In the genomic region with DNA sequence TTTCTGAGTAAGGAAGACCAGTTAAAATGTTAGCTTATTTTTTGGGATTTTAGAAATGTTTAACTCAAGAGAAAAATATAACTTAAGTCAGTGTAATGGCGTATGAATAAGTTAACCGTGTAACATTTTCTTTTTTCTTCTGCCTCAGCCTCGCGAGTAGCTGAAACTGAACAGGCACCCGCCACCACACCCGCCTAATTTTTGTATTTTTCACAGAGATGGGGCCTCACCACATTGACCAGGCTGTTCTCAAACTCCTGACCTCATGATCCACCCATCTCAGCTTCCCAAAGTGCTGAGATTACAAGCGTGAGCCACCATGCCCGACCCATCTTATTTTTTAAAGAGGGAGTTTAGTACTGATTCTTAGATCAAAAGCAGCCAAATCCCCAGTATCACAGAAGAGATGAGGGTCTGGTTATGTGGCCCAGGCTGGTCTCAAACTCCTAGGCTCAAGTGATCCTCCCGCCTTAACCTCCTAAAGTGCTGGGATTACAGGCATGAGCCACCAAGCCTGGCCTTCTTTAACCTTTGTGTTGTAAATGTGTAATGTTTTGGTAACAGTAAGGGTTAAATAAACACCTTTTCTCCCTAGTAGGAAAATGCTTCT, we compare ENCODE assay signal across 15 cellular contexts.
"Had no signal": no experiment of that assay in that cellular context is flagged by ENCODE, and none has a peak within 500 bp of the region (broad histone marks: within the 10 kb centered on the region; RNA-seq: fewer than 3 reads in every experiment).

No MANE protein-coding gene starts in this region.

- H3K9me3 Mint-ChIP-seq: stimulated activated naive B cell treated with anti-CD40 and anti-IgM and Interleukin-4, amounts not matched to agents 10 μg/mL and 1 μg/mL and 100 μg/mL, for 72 hours had no signal

- DNase-seq: endodermal cell; gastrocnemius medialis; heart right ventricle; islet precursor cell; midbrain; pancreas; stimulated activated CD4-positive, alpha-beta T cell treated with anti-CD3 and anti-CD28 coated beads, Interleukin-1b, Interleukin-23, amount 100 ng/mL, for 48 hours; stimulated activated naive B cell treated with anti-CD40 and anti-IgM and Interleukin-4, amounts not matched to agents 10 μg/mL and 1 μg/mL and 100 μg/mL, for 72 hours; substantia nigra; SW 1271 had no signal

- FAIRE-seq: pancreas had no signal

- H3K36me3 ChIP-seq: ascending aorta, breast epithelium, gastrocnemius medialis, pancreas, tibial nerve, vagina had no signal

- H3K4me3 ChIP-seq: ascending aorta, breast epithelium, gastrocnemius medialis, heart right ventricle, lung, pancreas, tibial nerve, vagina had no signal

- H3K27me3 ChIP-seq: ascending aorta, breast epithelium, gastrocnemius medialis, heart right ventricle, pancreas, tibial nerve, vagina had no signal

- H3K27ac Mint-ChIP-seq: endodermal cell; stimulated activated naive B cell treated with anti-CD40 and anti-IgM and Interleukin-4, amounts not matched to agents 10 μg/mL and 1 μg/mL and 100 μg/mL, for 72 hours had no signal

- H3K9me3 ChIP-seq: ascending aorta, breast epithelium, gastrocnemius medialis, heart right ventricle, pancreas, tibial nerve, vagina had no signal

- H3K4me3 Mint-ChIP-seq: endodermal cell; stimulated activated naive B cell treated with anti-CD40 and anti-IgM and Interleukin-4, amounts not matched to agents 10 μg/mL and 1 μg/mL and 100 μg/mL, for 72 hours had no signal

- H3K27me3 Mint-ChIP-seq: stimulated activated naive B cell treated with anti-CD40 and anti-IgM and Interleukin-4, amounts not matched to agents 10 μg/mL and 1 μg/mL and 100 μg/mL, for 72 hours had no signal

- H3K27ac ChIP-seq: ascending aorta, breast epithelium, gastrocnemius medialis, heart right ventricle, pancreas, tibial nerve, vagina had no signal

- ATAC-seq: gastrocnemius medialis; heart right ventricle; pancreas; stimulated activated naive B cell treated with anti-CD40 and anti-IgM and Interleukin-4, amounts not matched to agents 10 μg/mL and 1 μg/mL and 100 μg/mL, for 72 hours had no signal

- H3K4me1 ChIP-seq: breast epithelium had no signal
